ENCODE assay signal across 32 cellular contexts in genomic region chr10:131660427-131660826, GRCh38.
"Had no signal": no experiment of that assay in that cellular context is flagged by ENCODE, and none has a peak within 500 bp of the region (broad histone marks: within the 10 kb centered on the region; RNA-seq: fewer than 3 reads in every experiment).

No MANE protein-coding gene starts in this region.

- H3K4me3 Mint-ChIP-seq: activated CD4-positive, alpha-beta T cell treated with anti-CD3 and anti-CD28 coated beads for 36 hours; activated CD4-positive, alpha-beta T cell treated with anti-CD3 and anti-CD28 coated beads, Interleukin-2, amount 10 ng/mL, durations not matched to agents 7 days and 5 days; activated CD8-positive, alpha-beta T cell treated with anti-CD3 and anti-CD28 coated beads, Interleukin-2, amount 10 ng/mL, durations not matched to agents 7 days and 5 days; activated naive CD8-positive, alpha-beta T cell treated with anti-CD3 and anti-CD28 coated beads for 36 hours; activated T-cell treated with anti-CD3 and anti-CD28 coated beads, Interleukin-2, amount 50 U/mL, for 4 hours; activated T-helper 1 cell treated with anti-CD3 and anti-CD28 coated beads, Interleukin-12 subunit alpha, Interleukin-12 subunit beta, Interleukin-2, Interleukin-4 antibody, amounts not matched to agents 30 ng/mL and 10 ng/mL and 1 ng/mL, durations not matched to agents 14 hours and 24 hours and 36 hours; T-cell had no signal

- H3K9me3 ChIP-seq: ascending aorta, Peyer's patch had no signal

- H3K9ac ChIP-seq: KMS-11 had no signal

- H3K4me1 Mint-ChIP-seq: activated CD4-positive, alpha-beta T cell treated with anti-CD3 and anti-CD28 coated beads for 36 hours; activated CD4-positive, alpha-beta T cell treated with anti-CD3 and anti-CD28 coated beads, Interleukin-2, amount 10 ng/mL, durations not matched to agents 7 days and 5 days; activated naive CD8-positive, alpha-beta T cell treated with anti-CD3 and anti-CD28 coated beads for 36 hours; T-cell had no signal

- H3K4me2 ChIP-seq: KMS-11 had no signal

- DNase-seq: activated CD4-positive, alpha-beta T cell treated with anti-CD3 and anti-CD28 coated beads for 36 hours; activated CD4-positive, alpha-beta T cell treated with anti-CD3 and anti-CD28 coated beads, Interleukin-2, amount 10 ng/mL, durations not matched to agents 7 days and 5 days; activated CD4-positive, alpha-beta T cell treated with anti-CD3 and anti-CD28 coated beads, Interleukin-2, amount 50 U/mL, for 48 hours; activated CD8-positive, alpha-beta T cell treated with anti-CD3 and anti-CD28 coated beads, Interleukin-2, amount 10 ng/mL, durations not matched to agents 7 days and 5 days; activated naive CD4-positive, alpha-beta T cell; activated naive CD4-positive, alpha-beta T cell treated with anti-CD3 and anti-CD28 coated beads, Interleukin-2, amount 50 U/mL, for 16 hours; activated naive CD8-positive, alpha-beta T cell treated with anti-CD3 and anti-CD28 coated beads for 36 hours; activated T-cell treated with anti-CD3 and anti-CD28 coated beads, Interleukin-2, amount 50 U/mL, for 4 hours; amniotic stem cell; MM.1S; MV-4-11; NCI-H1092; NCI-H1436 treated with DMSO at 0.1 percent for 48 hours; NCI-H1694 treated with DMSO at 0.1 percent for 48 hours; NCI-H2029; NCI-H510A; NCI-H526; NCI-H748 treated with DMSO at 0.1 percent for 48 hours; NK-92 treated with Interleukin-12 subunit alpha and Interleukin-12 subunit beta, amount 100 ng/mL, for 24 hours; PC-3; Peyer's patch; RPMI8226; SIG-M5; T-cell; T1000 had no signal

- H3K27ac ChIP-seq: ascending aorta, cardiac muscle cell, KMS-11, Peyer's patch had no signal

- H3K36me3 Mint-ChIP-seq: activated naive CD8-positive, alpha-beta T cell treated with anti-CD3 and anti-CD28 coated beads for 36 hours; T-cell had no signal

- ATAC-seq: activated CD4-positive, alpha-beta T cell treated with anti-CD3 and anti-CD28 coated beads for 36 hours; activated CD4-positive, CD25-positive, alpha-beta regulatory T cell treated with anti-CD3 and anti-CD28 coated beads, Interleukin-2, amount 50 U/mL, for 24 hours; activated CD8-positive, alpha-beta T cell treated with anti-CD3 and anti-CD28 coated beads, Interleukin-2, amount 10 ng/mL, durations not matched to agents 7 days and 5 days; activated T-cell treated with anti-CD3 and anti-CD28 coated beads, Interleukin-2, amount 50 U/mL, for 4 hours; PC-3; Right ventricle myocardium inferior; SK-N-SH treated with all-trans-retinoic acid at 6 μM for 48 hours; T-cell had no signal

- H3K27me3 Mint-ChIP-seq: activated CD4-positive, alpha-beta T cell treated with anti-CD3 and anti-CD28 coated beads, Interleukin-2, amount 10 ng/mL, durations not matched to agents 7 days and 5 days had no signal

- H3K4me3 ChIP-seq: ascending aorta, cardiac muscle cell, Peyer's patch had no signal

- H3K36me3 ChIP-seq: ascending aorta, cardiac muscle cell, Peyer's patch had no signal

- H3K4me1 ChIP-seq: ascending aorta, Peyer's patch had no signal

- H3K27me3 ChIP-seq: ascending aorta, cardiac muscle cell, Peyer's patch had no signal

- H3K9me3 Mint-ChIP-seq: activated CD4-positive, alpha-beta T cell treated with anti-CD3 and anti-CD28 coated beads, Interleukin-2, amount 10 ng/mL, durations not matched to agents 7 days and 5 days; activated T-cell treated with anti-CD3 and anti-CD28 coated beads, Interleukin-2, amount 50 U/mL, for 4 hours; activated T-helper 1 cell treated with anti-CD3 and anti-CD28 coated beads, Interleukin-12 subunit alpha, Interleukin-12 subunit beta, Interleukin-2, Interleukin-4 antibody, amounts not matched to agents 30 ng/mL and 10 ng/mL and 1 ng/mL, durations not matched to agents 14 hours and 24 hours and 36 hours had no signal

- H3K27ac Mint-ChIP-seq: activated CD4-positive, alpha-beta T cell treated with anti-CD3 and anti-CD28 coated beads for 36 hours; activated CD4-positive, alpha-beta T cell treated with anti-CD3 and anti-CD28 coated beads, Interleukin-2, amount 10 ng/mL, durations not matched to agents 7 days and 5 days; activated CD8-positive, alpha-beta T cell treated with anti-CD3 and anti-CD28 coated beads, Interleukin-2, amount 10 ng/mL, durations not matched to agents 7 days and 5 days; activated naive CD8-positive, alpha-beta T cell treated with anti-CD3 and anti-CD28 coated beads for 36 hours; activated T-helper 1 cell treated with anti-CD3 and anti-CD28 coated beads, Interleukin-12 subunit alpha, Interleukin-12 subunit beta, Interleukin-2, Interleukin-4 antibody, amounts not matched to agents 30 ng/mL and 10 ng/mL and 1 ng/mL, durations not matched to agents 14 hours and 24 hours and 36 hours; T-cell had no signal
